Comparison of ENCODE assay signal across 21 cellular contexts in genomic region chr2:235314371-235314915, GRCh38.
DNase-seq lines count a peak whose midpoint lies in the region; ATAC-seq, FAIRE-seq and TF ChIP-seq lines count a peak whose summit lies in the region.
"Had no signal": no experiment of that assay in that cellular context is flagged by ENCODE, and none has a peak within 500 bp of the region (broad histone marks: within the 10 kb centered on the region; RNA-seq: fewer than 3 reads in every experiment).

No MANE protein-coding gene starts in this region.

- DNase-seq in SHP77 (lab: John Stamatoyannopoulos, UW) (peak; percentile 8 to 50), SHP77 treated with DMSO at 0.1 percent for 48 hours (lab: John Stamatoyannopoulos, UW) (no peak), NCI-H2081 treated with DMSO at 0.1 percent for 48 hours (lab: John Stamatoyannopoulos, UW) (peak; percentile 2), astrocyte (ENCODE audit: low read depth) (peak; percentile 4), renal cortical epithelial cell (ENCODE audit: low read depth) (peak; percentile 31)
- DNase-seq: ACHN; activated CD4-positive, alpha-beta T cell treated with anti-CD3 and anti-CD28 coated beads, Interleukin-2, amount 50 U/mL, for 4 hours; activated naive CD8-positive, alpha-beta T cell treated with anti-CD3 and anti-CD28 coated beads for 36 hours; activated T-cell treated with anti-CD3 and anti-CD28 coated beads, Interleukin-2, amount 50 U/mL, for 48 hours; CD4-positive, alpha-beta T cell; esophagus squamous epithelium; NCI-H187 treated with DMSO at 0.1 percent for 48 hours; PC-3 had no signal

- peaks cover 11% of the 10 kb centered on the region for H3K27me3 ChIP-seq in astrocyte (ENCODE audit: insufficient read depth, low read length)
- H3K27me3 ChIP-seq: cardiac muscle cell, esophagus squamous epithelium had no signal

- no peak overlapping the region for H3K4me3 ChIP-seq in astrocyte (ENCODE audit: insufficient read depth, low read depth, low read length)
- H3K4me3 ChIP-seq: cardiac muscle cell, esophagus squamous epithelium had no signal

- ATAC-seq in HG02870 (IDR thresholded peaks at IDR 0.05; ENCODE audit: unreplicated experiment), result no peak
- no peak for ATAC-seq in GM19351 (IDR thresholded peaks at IDR 0.05; ENCODE audit: unreplicated experiment)
- no peak for ATAC-seq in HG03175 (IDR thresholded peaks at IDR 0.05; ENCODE audit: unreplicated experiment)
- ATAC-seq: PC-3, sciatic nerve had no signal

- no peaks in the 10 kb centered on the region for H3K9me3 ChIP-seq in astrocyte (ENCODE audit: insufficient read depth, low read depth, low read length)
- H3K9me3 ChIP-seq: esophagus squamous epithelium had no signal

- no peak overlapping the region for H3K4me3 Mint-ChIP-seq in astrocyte (ENCODE audit: unreplicated experiment)
- H3K4me3 Mint-ChIP-seq: activated naive CD8-positive, alpha-beta T cell treated with anti-CD3 and anti-CD28 coated beads for 36 hours; CD4-positive, alpha-beta T cell; natural killer cell treated with Interleukin-12 subunit alpha and Interleukin-12 subunit beta and Interleukin-15 and Interleukin-18, amount 100 ng/mL, for 72 hours had no signal

- H3K27ac Mint-ChIP-seq in astrocyte (ENCODE audit: unreplicated experiment), result no peak overlapping the region
- H3K27ac Mint-ChIP-seq: activated naive CD8-positive, alpha-beta T cell treated with anti-CD3 and anti-CD28 coated beads for 36 hours; CD4-positive, alpha-beta T cell; natural killer cell treated with Interleukin-12 subunit alpha and Interleukin-12 subunit beta and Interleukin-15 and Interleukin-18, amount 100 ng/mL, for 72 hours had no signal

- H3K36me3 Mint-ChIP-seq in astrocyte (ENCODE audit: low read depth, unreplicated experiment), result no peaks in the 10 kb centered on the region
- H3K36me3 Mint-ChIP-seq: activated naive CD8-positive, alpha-beta T cell treated with anti-CD3 and anti-CD28 coated beads for 36 hours; natural killer cell treated with Interleukin-12 subunit alpha and Interleukin-12 subunit beta and Interleukin-15 and Interleukin-18, amount 100 ng/mL, for 72 hours had no signal

- TF ChIP-seq CTCF in astrocyte (IDR thresholded peaks at IDR 0.05; ENCODE audit: insufficient read depth, low read depth, low read length), result no peak

- no peak overlapping the region for H3K27ac ChIP-seq in astrocyte (ENCODE audit: low read depth, low read length)
- H3K27ac ChIP-seq: cardiac muscle cell, esophagus squamous epithelium, KMS-11 had no signal

- H3K9me3 Mint-ChIP-seq in astrocyte (ENCODE audit: unreplicated experiment), result no peaks in the 10 kb centered on the region
- H3K9me3 Mint-ChIP-seq: activated naive CD8-positive, alpha-beta T cell treated with anti-CD3 and anti-CD28 coated beads for 36 hours had no signal

- H3K9ac ChIP-seq in astrocyte (ENCODE audit: low read length), result no peak overlapping the region
- H3K9ac ChIP-seq: KMS-11 had no signal

- H2AFZ ChIP-seq in astrocyte (ENCODE audit: low read depth, low read length), result no peak overlapping the region

- no peak overlapping the region for H3K4me2 ChIP-seq in astrocyte (ENCODE audit: low read length)
- H3K4me2 ChIP-seq: KMS-11 had no signal

- FAIRE-seq in astrocyte (lab: Jason Lieb, UNC), result no peak
- FAIRE-seq: TTC549 had no signal

- no peaks in the 10 kb centered on the region for H3K4me1 ChIP-seq in astrocyte (ENCODE audit: insufficient read depth, low read length)
- H3K4me1 ChIP-seq: esophagus squamous epithelium had no signal

- no peaks in the 10 kb centered on the region for H3K36me3 ChIP-seq in astrocyte (ENCODE audit: insufficient read depth, low read length)
- H3K36me3 ChIP-seq: cardiac muscle cell, esophagus squamous epithelium had no signal

- H3K79me2 ChIP-seq in astrocyte (ENCODE audit: insufficient read depth, low read length), result no peaks in the 10 kb centered on the region

- H3K4me1 Mint-ChIP-seq in astrocyte (ENCODE audit: low read depth, unreplicated experiment), result peaks cover 3% of the 10 kb centered on the region
- H3K4me1 Mint-ChIP-seq: activated naive CD8-positive, alpha-beta T cell treated with anti-CD3 and anti-CD28 coated beads for 36 hours had no signal

- peaks cover 7% of the 10 kb centered on the region for H3K27me3 Mint-ChIP-seq in astrocyte (ENCODE audit: low read depth, unreplicated experiment)

- no peaks in the 10 kb centered on the region for H4K20me1 ChIP-seq in astrocyte (ENCODE audit: insufficient read depth, low read length)
